Comparison of ENCODE assay signal across 7 cellular contexts in genomic region chr12:54379401-54380201, GRCh38. TPM values are rescaled to one million over a fixed set of nuclear protein-coding genes. Genes with fewer than 3 reads are reported as not detected.
DNase-seq lines count a peak whose midpoint lies in the region; ATAC-seq and TF ChIP-seq lines count a peak whose summit lies in the region.

No MANE protein-coding gene starts in this region.

- no peak overlapping the region for H3K4me3 ChIP-seq in lower leg skin (ENCODE audit: low read depth, poor library complexity, severe bottlenecking)

- intact Hi-C loops in lower leg skin (cut with DNase I; ENCODE audit: low total_unique reads): no loop called here

- TF ChIP-seq CTCF in lower leg skin (IDR thresholded peaks at IDR 0.05): peak in 2 of 3 donors; percentile 6 to 99

- ATAC-seq in GM18520 (IDR thresholded peaks at IDR 0.05; ENCODE audit: unreplicated experiment) (peak; percentile 46), HG03175 (IDR thresholded peaks at IDR 0.05; ENCODE audit: unreplicated experiment) (peak; percentile 82)

- peak; percentile 64 to 78 for DNase-seq in NCI-H524 (lab: John Stamatoyannopoulos, UW)
- DNase-seq in activated CD4-positive, alpha-beta T cell treated with anti-CD3 and anti-CD28 coated beads, Interleukin-2, amount 50 U/mL, for 48 hours: peak; percentile 93 to 95
- DNase-seq in dermis microvascular lymphatic vessel endothelial cell (ENCODE audit: low read depth in 2 of 2): peak; percentile 59 to 87
- peak; percentile 86 to 98 for DNase-seq in lower leg skin (ENCODE audit: low spot score in 2 of 2)
- DNase-seq in stimulated activated CD4-positive, alpha-beta T cell treated with anti-CD3 and anti-CD28 coated beads, Interleukin-4, amount 100 ng/mL, for 1 hour: peak; percentile 93

- WGBS in lower leg skin, 2 donors: 17 to 18% methylated on average over 19 of the region's 19 CpGs

- TF ChIP-seq POLR2A in lower leg skin (IDR thresholded peaks at IDR 0.05): no peak

RNA-seq across cellular contexts. Expression of gene ZNF385A, which starts 4.9 kb away (rescaled TPM):
- 0.26 and 0.89 TPM in 2 replicates for total RNA-seq in dermis microvascular lymphatic vessel endothelial cell
- total RNA-seq in lower leg skin: 100 to 1,000 TPM in 3 of 4 donors, 10 to 100 TPM in 1; 89.0 to 183 (median 146) TPM

RNA-seq across cellular contexts. Expression of gene GPR84, which starts 15.3 kb away (rescaled TPM):
- total RNA-seq in dermis microvascular lymphatic vessel endothelial cell: not detected in 2 replicates
- under 1 TPM in 1 of 4 donors, not detected in 3; 0.42 TPM for total RNA-seq in lower leg skin

RNA-seq across cellular contexts. Expression of gene ITGA5, which starts 39.5 kb away (rescaled TPM):
- total RNA-seq in dermis microvascular lymphatic vessel endothelial cell: 299 and 342 TPM in 2 replicates
- total RNA-seq in lower leg skin: 10 to 100 TPM; 21.2 to 75.9 (median 29.4) TPM

RNA-seq across cellular contexts. Expression of gene COPZ1, which starts 54.7 kb away (rescaled TPM):
- total RNA-seq in dermis microvascular lymphatic vessel endothelial cell: 75.4 and 96.7 TPM in 2 replicates
- 10 to 100 TPM; 55.6 to 86.5 (median 69.4) TPM for total RNA-seq in lower leg skin

Comparison
In these comparisons a context has a peak if more than half of its experiments do, and no peak if none do; other contexts are left out.
1. RNA of gene ZNF385A, which starts 4.9 kb away (total RNA-seq): 89.0 to 183 TPM in lower leg skin; 0.26 to 0.89 TPM in dermis microvascular lymphatic vessel endothelial cell; every median in the first group is over 10 times any median in the second.
2. Peak in every context shown above with its lines, with median percentiles within 50 percentile points of each other: DNase-seq.